8 cellular contexts compared by ENCODE assay signal in the genomic region with DNA sequence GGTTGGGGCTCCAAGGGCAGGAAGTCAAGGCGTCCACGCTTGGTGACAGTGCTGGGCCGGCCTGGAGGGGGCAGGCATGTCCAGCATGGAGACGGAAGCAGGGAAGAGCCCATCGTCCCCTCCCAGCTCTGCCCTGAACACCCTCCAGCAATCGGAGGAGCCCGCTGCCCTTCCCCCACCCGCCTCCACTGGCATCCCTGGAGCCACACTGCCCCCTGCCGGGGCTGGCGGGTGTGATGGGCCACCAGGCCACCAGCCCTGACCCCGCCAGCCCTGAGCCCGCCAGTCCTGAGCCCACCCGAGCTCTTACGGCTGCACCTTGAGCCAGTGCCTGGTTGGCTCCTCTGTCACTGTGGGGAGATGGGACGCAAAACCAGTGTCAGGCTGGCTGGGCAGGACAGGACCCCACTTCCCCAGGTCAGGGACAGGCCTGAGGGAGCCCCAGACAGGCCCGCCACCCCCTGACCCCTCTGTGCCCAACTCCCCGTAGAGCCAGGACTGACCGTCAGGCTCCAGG. TPM values are rescaled to one million over a fixed set of nuclear protein-coding genes. Genes with fewer than 3 reads are reported as not detected.
A peak's percentile ranks its signal among the peaks of the same experiment; 100 is the strongest.
DNase-seq lines count a peak whose midpoint lies in the region; ATAC-seq and TF ChIP-seq lines count a peak whose summit lies in the region.

No MANE protein-coding gene starts in this region.

- in situ Hi-C loops in KBM-7 (cut with MboI; ENCODE audit: low pct_unique_long_range_greater_than_20kb, low sequenced_read_pairs) = no loop called here

- no peaks in the 10 kb centered on the region for H3K9me3 ChIP-seq in RWPE2 (ENCODE audit: severe bottlenecking)
- no peaks in the 10 kb centered on the region for H3K9me3 ChIP-seq in testis

- H3K9me3 Mint-ChIP-seq in activated T-helper 2 cell treated with anti-CD3 and anti-CD28 coated beads, Interferon-gamma antibody, Interleukin-2, Interleukin-4, amounts not matched to agents 10 μg/mL and 5 μg/mL and 100 μg/mL, durations not matched to agents 14 hours and 24 hours and 36 hours = no peaks in the 10 kb centered on the region

- WGBS in testis, 2 donors = 24 to 42% methylated on average over 4 to 18 of the region's 18 CpGs

- no peaks in the 10 kb centered on the region for H3K36me3 ChIP-seq in RWPE2 (ENCODE audit: low read depth)
- H3K36me3 ChIP-seq in testis (ENCODE audit: low read depth, missing control alignments) = no peaks in the 10 kb centered on the region

- H3K27me3 ChIP-seq in RWPE2 (ENCODE audit: insufficient read depth, poor library complexity, severe bottlenecking) (peaks cover 5% of the 10 kb centered on the region), testis (no peaks in the 10 kb centered on the region)

- peaks cover 4% of the 10 kb centered on the region for H3K27me3 Mint-ChIP-seq in activated T-helper 2 cell treated with anti-CD3 and anti-CD28 coated beads, Interferon-gamma antibody, Interleukin-2, Interleukin-4, amounts not matched to agents 10 μg/mL and 5 μg/mL and 100 μg/mL, durations not matched to agents 14 hours and 24 hours and 36 hours (ENCODE audit: low read depth)

- no peak overlapping the region for H3K4me3 ChIP-seq in RWPE2 (ENCODE audit: severe bottlenecking)
- no peak overlapping the region for H3K4me3 ChIP-seq in testis

- H3K4me1 ChIP-seq in RWPE2 (ENCODE audit: insufficient read depth, poor library complexity, severe bottlenecking) (no peaks in the 10 kb centered on the region), testis (peaks cover 8% of the 10 kb centered on the region)

- H3K27ac Mint-ChIP-seq in activated T-helper 2 cell treated with anti-CD3 and anti-CD28 coated beads, Interferon-gamma antibody, Interleukin-2, Interleukin-4, amounts not matched to agents 10 μg/mL and 5 μg/mL and 100 μg/mL, durations not matched to agents 14 hours and 24 hours and 36 hours = no peak overlapping the region

- peaks cover 4% of the 10 kb centered on the region for H3K4me1 Mint-ChIP-seq in activated T-helper 2 cell treated with anti-CD3 and anti-CD28 coated beads, Interferon-gamma antibody, Interleukin-2, Interleukin-4, amounts not matched to agents 10 μg/mL and 5 μg/mL and 100 μg/mL, durations not matched to agents 14 hours and 24 hours and 36 hours (ENCODE audit: low read depth)

- no peak overlapping the region for H3K27ac ChIP-seq in RWPE2 (ENCODE audit: poor library complexity, severe bottlenecking)
- H3K27ac ChIP-seq in testis = no peak overlapping the region

- peak; percentile 81 for TF ChIP-seq CTCF in RWPE2 (IDR thresholded peaks at IDR 0.05; ENCODE audit: poor library complexity, severe bottlenecking)
- TF ChIP-seq CTCF in testis (IDR thresholded peaks at IDR 0.05) = peak; percentile 76 to 87 (median 81)

- no peak for TF ChIP-seq POLR2A in testis (IDR thresholded peaks at IDR 0.05)

- DNase-seq in DMS114 treated with DMSO at 0.1 percent for 48 hours (lab: John Stamatoyannopoulos, UW; ENCODE audit: unreplicated experiment) (peak; percentile 10), KBM-7 (peak; percentile 91), RWPE2 (ENCODE audit: low spot score) (no peak), foreskin melanocyte (peak; percentile 77), occipital lobe (lab: John Stamatoyannopoulos, UW) (peak; percentile 34), testis (peak; percentile 85), NCI-H1048 (lab: John Stamatoyannopoulos, UW) (no peak)
- DNase-seq in activated T-helper 2 cell treated with anti-CD3 and anti-CD28 coated beads, Interferon-gamma antibody, Interleukin-2, Interleukin-4, amounts not matched to agents 10 μg/mL and 5 μg/mL and 100 μg/mL, durations not matched to agents 14 hours and 24 hours and 36 hours (ENCODE audit: low spot score) = peak; percentile 72

- no peaks in the 10 kb centered on the region for H3K36me3 Mint-ChIP-seq in activated T-helper 2 cell treated with anti-CD3 and anti-CD28 coated beads, Interferon-gamma antibody, Interleukin-2, Interleukin-4, amounts not matched to agents 10 μg/mL and 5 μg/mL and 100 μg/mL, durations not matched to agents 14 hours and 24 hours and 36 hours (ENCODE audit: low read depth)

- no peak overlapping the region for H3K4me3 Mint-ChIP-seq in activated T-helper 2 cell treated with anti-CD3 and anti-CD28 coated beads, Interferon-gamma antibody, Interleukin-2, Interleukin-4, amounts not matched to agents 10 μg/mL and 5 μg/mL and 100 μg/mL, durations not matched to agents 14 hours and 24 hours and 36 hours (ENCODE audit: low read depth)

- intact Hi-C loops in activated T-helper 2 cell treated with anti-CD3 and anti-CD28 coated beads, Interferon-gamma antibody, Interleukin-2, Interleukin-4, amounts not matched to agents 10 μg/mL and 5 μg/mL and 100 μg/mL, durations not matched to agents 14 hours and 24 hours and 36 hours (cut with micrococcal nuclease) = loop anchor here (1.0 to 5.0 kb wide), 3 partner anchors 225 to 430 kb away; no protein-coding TSS in a partner anchor
- intact Hi-C loops in testis (cut with DNase I; ENCODE audit: low total_unique reads) = loop anchor here (10.0 kb wide), 1 partner anchor 433 kb away; no protein-coding TSS in a partner anchor

- ATAC-seq in RWPE2 (ENCODE audit: low read depth) = peak; percentile 20; the same call in 2 of the 3 replicates

RNA-seq across cellular contexts. Expression of a gene that starts 4.1 kb away (rescaled TPM):
- total RNA-seq in activated T-helper 2 cell treated with anti-CD3 and anti-CD28 coated beads, Interferon-gamma antibody, Interleukin-2, Interleukin-4, amounts not matched to agents 10 μg/mL and 5 μg/mL and 100 μg/mL, durations not matched to agents 14 hours and 24 hours and 36 hours = not detected in 2 replicates
- 0.16 TPM for total RNA-seq in occipital lobe
- 1 to 10 TPM; 2.1 to 3.0 TPM for total RNA-seq in testis
- polyA plus RNA-seq in testis (ENCODE audit: insufficient read depth, low read depth, low replicate concordance) = 1.4 TPM

RNA-seq across cellular contexts. Expression of a gene that starts 32.9 kb away (rescaled TPM):
- 0.71 and 1.1 TPM in 2 replicates for total RNA-seq in activated T-helper 2 cell treated with anti-CD3 and anti-CD28 coated beads, Interferon-gamma antibody, Interleukin-2, Interleukin-4, amounts not matched to agents 10 μg/mL and 5 μg/mL and 100 μg/mL, durations not matched to agents 14 hours and 24 hours and 36 hours
- total RNA-seq in occipital lobe = not detected
- total RNA-seq in testis = 1 to 10 TPM; 3.9 to 8.2 TPM
- 6.2 TPM for polyA plus RNA-seq in testis (ENCODE audit: insufficient read depth, low read depth, low replicate concordance)

RNA-seq across cellular contexts. Expression of a gene that starts 50.0 kb away (rescaled TPM):
- total RNA-seq in activated T-helper 2 cell treated with anti-CD3 and anti-CD28 coated beads, Interferon-gamma antibody, Interleukin-2, Interleukin-4, amounts not matched to agents 10 μg/mL and 5 μg/mL and 100 μg/mL, durations not matched to agents 14 hours and 24 hours and 36 hours = 5.6 and 7.7 TPM in 2 replicates
- total RNA-seq in occipital lobe (17.3 TPM), testis (10 to 100 TPM; 29.8 to 32.9 TPM)
- polyA plus RNA-seq in testis (ENCODE audit: insufficient read depth, low read depth, low replicate concordance) = 21.0 TPM

Comparison
In these comparisons a context has a peak if more than half of its experiments do, and no peak if none do; other contexts are left out.
1. DNase-seq: peak in DMS114 treated with DMSO at 0.1 percent for 48 hours (single experiment), KBM-7 (single experiment), activated T-helper 2 cell treated with anti-CD3 and anti-CD28 coated beads, Interferon-gamma antibody, Interleukin-2, Interleukin-4, amounts not matched to agents 10 μg/mL and 5 μg/mL and 100 μg/mL, durations not matched to agents 14 hours and 24 hours and 36 hours (single experiment), foreskin melanocyte (single experiment), occipital lobe (single experiment) and testis (single experiment); none in RWPE2 (single experiment) and NCI-H1048 (single experiment).